Comparison of ENCODE assay signal across 13 cellular contexts in genomic region chr7:94492601-94493000, GRCh38. TPM values are rescaled to one million over a fixed set of nuclear protein-coding genes. Genes with fewer than 3 reads are reported as not detected.
A peak's percentile ranks its signal among the peaks of the same experiment; 100 is the strongest.
DNase-seq lines count a peak whose midpoint lies in the region; ATAC-seq lines count a peak whose summit lies in the region.
"Had no signal": no experiment of that assay in that cellular context is flagged by ENCODE, and none has a peak within 500 bp of the region (broad histone marks: within the 10 kb centered on the region; RNA-seq: fewer than 3 reads in every experiment).

No MANE protein-coding gene starts in this region.

- peaks cover 0 to 7% (median 3%) of the 10 kb centered on the region in 9 donors for H3K9me3 Mint-ChIP-seq in naive thymus-derived CD8-positive, alpha-beta T cell

- peak; percentile 100 for ATAC-seq in GM21576 (IDR thresholded peaks at IDR 0.05; ENCODE audit: unreplicated experiment)
- ATAC-seq in HG03108 (IDR thresholded peaks at IDR 0.05; ENCODE audit: unreplicated experiment) = peak; percentile 99
- peak; percentile 78 for ATAC-seq in left colon
- ATAC-seq in naive thymus-derived CD8-positive, alpha-beta T cell = no peak
- ATAC-seq: GM23338 had no signal

- H3K36me3 Mint-ChIP-seq in naive thymus-derived CD8-positive, alpha-beta T cell = peaks cover 0 to 8% (median 0%) of the 10 kb centered on the region in 3 donors

- no peaks in the 10 kb centered on the region for H3K4me1 Mint-ChIP-seq in naive thymus-derived CD8-positive, alpha-beta T cell
- H3K4me1 Mint-ChIP-seq: GM23338 had no signal

- H3K27me3 Mint-ChIP-seq in naive thymus-derived CD8-positive, alpha-beta T cell = peaks cover 18 to 34% (median 25%) of the 10 kb centered on the region in 5 donors

- intact Hi-C loops in left colon (cut with DNase I, micrococcal nuclease) = no loop called here

- H3K27ac Mint-ChIP-seq in naive thymus-derived CD8-positive, alpha-beta T cell = no peak overlapping the region
- H3K27ac Mint-ChIP-seq: activated T-helper 1 cell treated with anti-CD3 and anti-CD28 coated beads, Interleukin-12 subunit alpha, Interleukin-12 subunit beta, Interleukin-2, Interleukin-4 antibody, amounts not matched to agents 30 ng/mL and 10 ng/mL and 1 ng/mL, durations not matched to agents 14 hours and 24 hours and 36 hours; GM23338 had no signal

- POLR2A ChIA-PET in naive thymus-derived CD8-positive, alpha-beta T cell (lab: Charles Lee) = no interaction called here

- DNase-seq in NCI-H748 (lab: John Stamatoyannopoulos, UW; ENCODE audit: unreplicated experiment) (peak; percentile 5), NCI-H748 treated with DMSO at 0.1 percent for 48 hours (lab: John Stamatoyannopoulos, UW) (no peak), left colon (no peak)
- no peak for DNase-seq in stimulated activated CD4-positive, alpha-beta T cell treated with anti-CD3 and anti-CD28 coated beads, Interleukin-4, amount 100 ng/mL, for 24 hours
- DNase-seq in naive thymus-derived CD8-positive, alpha-beta T cell = no peak
- DNase-seq in stimulated activated CD4-positive, alpha-beta T cell treated with anti-CD3 and anti-CD28 coated beads, Interleukin-15, amount 100 ng/mL, for 24 hours = no peak
- DNase-seq: central memory CD4-positive, alpha-beta T cell; stimulated activated CD4-positive, alpha-beta T cell treated with anti-CD3 and anti-CD28 coated beads, Interleukin-4, amount 100 ng/mL, for 1 hour; T-helper 9 cell had no signal

- H3K4me3 Mint-ChIP-seq in naive thymus-derived CD8-positive, alpha-beta T cell = no peak overlapping the region
- H3K4me3 Mint-ChIP-seq: activated T-helper 1 cell treated with anti-CD3 and anti-CD28 coated beads, Interleukin-12 subunit alpha, Interleukin-12 subunit beta, Interleukin-2, Interleukin-4 antibody, amounts not matched to agents 30 ng/mL and 10 ng/mL and 1 ng/mL, durations not matched to agents 14 hours and 24 hours and 36 hours; GM23338 had no signal

RNA-seq across cellular contexts. Expression of gene CASD1, which starts 17.0 kb away (rescaled TPM):
- 10 to 100 TPM; 45.9 to 64.4 TPM for total RNA-seq in left colon
- total RNA-seq in naive thymus-derived CD8-positive, alpha-beta T cell = 10 to 100 TPM; 33.8 to 36.0 TPM
- 10 to 100 TPM in 2 of 3 donors, 1 to 10 TPM in 1; 10.0 to 11.3 (median 10.0) TPM for polyA plus RNA-seq in naive thymus-derived CD8-positive, alpha-beta T cell

Comparison
In these comparisons a context has a peak if more than half of its experiments do, and no peak if none do; other contexts are left out.
1. ATAC-seq: peak in GM21576 (single experiment), HG03108 (single experiment) and left colon (single experiment); none in naive thymus-derived CD8-positive, alpha-beta T cell (0 of 2).